In the genomic region with DNA sequence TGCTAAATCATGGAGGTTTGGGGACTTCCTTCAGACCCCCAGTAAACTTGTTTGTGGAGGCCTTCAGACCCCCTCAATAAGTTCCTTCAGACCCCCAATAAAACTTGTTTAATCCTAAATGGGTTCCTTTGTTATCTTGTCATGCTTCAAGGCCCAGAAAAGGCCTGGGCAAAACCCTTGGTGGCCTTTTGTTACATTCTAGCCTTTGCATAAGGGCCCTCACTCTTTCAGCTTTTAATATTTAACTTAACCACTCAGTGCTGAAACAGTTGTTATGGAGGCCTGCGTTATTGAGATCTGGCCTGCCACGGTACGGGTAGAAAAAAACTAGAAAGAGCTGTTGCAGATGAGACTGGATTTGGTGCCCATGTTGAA, we compare ENCODE assay signal across 1 cellular context.
TF ChIP-seq lines count a peak whose summit lies in the region.

No MANE protein-coding gene starts in this region.

TF ChIP-seq in HepG2, 621 proteins besides CTCF, POLR2A, EP300 and RAD21 (continued from another document):
- TF ChIP-seq, protein P1, sequence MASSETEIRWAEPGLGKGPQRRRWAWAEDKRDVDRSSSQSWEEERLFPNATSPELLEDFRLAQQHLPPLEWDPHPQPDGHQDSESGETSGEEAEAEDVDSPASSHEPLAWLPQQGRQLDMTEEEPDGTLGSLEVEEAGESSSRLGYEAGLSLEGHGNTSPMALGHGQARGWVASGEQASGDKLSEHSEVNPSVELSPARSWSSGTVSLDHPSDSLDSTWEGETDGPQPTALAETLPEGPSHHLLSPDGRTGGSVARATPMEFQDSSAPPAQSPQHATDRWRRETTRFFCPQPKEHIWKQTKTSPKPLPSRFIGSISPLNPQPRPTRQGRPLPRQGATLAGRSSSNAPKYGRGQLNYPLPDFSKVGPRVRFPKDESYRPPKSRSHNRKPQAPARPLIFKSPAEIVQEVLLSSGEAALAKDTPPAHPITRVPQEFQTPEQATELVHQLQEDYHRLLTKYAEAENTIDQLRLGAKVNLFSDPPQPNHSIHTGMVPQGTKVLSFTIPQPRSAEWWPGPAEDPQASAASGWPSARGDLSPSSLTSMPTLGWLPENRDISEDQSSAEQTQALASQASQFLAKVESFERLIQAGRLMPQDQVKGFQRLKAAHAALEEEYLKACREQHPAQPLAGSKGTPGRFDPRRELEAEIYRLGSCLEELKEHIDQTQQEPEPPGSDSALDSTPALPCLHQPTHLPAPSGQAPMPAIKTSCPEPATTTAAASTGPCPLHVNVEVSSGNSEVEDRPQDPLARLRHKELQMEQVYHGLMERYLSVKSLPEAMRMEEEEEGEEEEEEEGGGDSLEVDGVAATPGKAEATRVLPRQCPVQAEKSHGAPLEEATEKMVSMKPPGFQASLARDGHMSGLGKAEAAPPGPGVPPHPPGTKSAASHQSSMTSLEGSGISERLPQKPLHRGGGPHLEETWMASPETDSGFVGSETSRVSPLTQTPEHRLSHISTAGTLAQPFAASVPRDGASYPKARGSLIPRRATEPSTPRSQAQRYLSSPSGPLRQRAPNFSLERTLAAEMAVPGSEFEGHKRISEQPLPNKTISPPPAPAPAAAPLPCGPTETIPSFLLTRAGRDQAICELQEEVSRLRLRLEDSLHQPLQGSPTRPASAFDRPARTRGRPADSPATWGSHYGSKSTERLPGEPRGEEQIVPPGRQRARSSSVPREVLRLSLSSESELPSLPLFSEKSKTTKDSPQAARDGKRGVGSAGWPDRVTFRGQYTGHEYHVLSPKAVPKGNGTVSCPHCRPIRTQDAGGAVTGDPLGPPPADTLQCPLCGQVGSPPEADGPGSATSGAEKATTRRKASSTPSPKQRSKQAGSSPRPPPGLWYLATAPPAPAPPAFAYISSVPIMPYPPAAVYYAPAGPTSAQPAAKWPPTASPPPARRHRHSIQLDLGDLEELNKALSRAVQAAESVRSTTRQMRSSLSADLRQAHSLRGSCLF (CRISPR knock-in tag; IDR thresholded peaks at IDR 0.05; ENCODE audit: borderline replicate concordance) = no peak
- TF ChIP-seq, protein P2, sequence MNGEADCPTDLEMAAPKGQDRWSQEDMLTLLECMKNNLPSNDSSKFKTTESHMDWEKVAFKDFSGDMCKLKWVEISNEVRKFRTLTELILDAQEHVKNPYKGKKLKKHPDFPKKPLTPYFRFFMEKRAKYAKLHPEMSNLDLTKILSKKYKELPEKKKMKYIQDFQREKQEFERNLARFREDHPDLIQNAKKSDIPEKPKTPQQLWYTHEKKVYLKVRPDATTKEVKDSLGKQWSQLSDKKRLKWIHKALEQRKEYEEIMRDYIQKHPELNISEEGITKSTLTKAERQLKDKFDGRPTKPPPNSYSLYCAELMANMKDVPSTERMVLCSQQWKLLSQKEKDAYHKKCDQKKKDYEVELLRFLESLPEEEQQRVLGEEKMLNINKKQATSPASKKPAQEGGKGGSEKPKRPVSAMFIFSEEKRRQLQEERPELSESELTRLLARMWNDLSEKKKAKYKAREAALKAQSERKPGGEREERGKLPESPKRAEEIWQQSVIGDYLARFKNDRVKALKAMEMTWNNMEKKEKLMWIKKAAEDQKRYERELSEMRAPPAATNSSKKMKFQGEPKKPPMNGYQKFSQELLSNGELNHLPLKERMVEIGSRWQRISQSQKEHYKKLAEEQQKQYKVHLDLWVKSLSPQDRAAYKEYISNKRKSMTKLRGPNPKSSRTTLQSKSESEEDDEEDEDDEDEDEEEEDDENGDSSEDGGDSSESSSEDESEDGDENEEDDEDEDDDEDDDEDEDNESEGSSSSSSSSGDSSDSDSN (CRISPR knock-in tag; IDR thresholded peaks at IDR 0.05) = no peak
- no peak for TF ChIP-seq ATM (IDR thresholded peaks at IDR 0.05; ENCODE audit: borderline replicate concordance)
- TF ChIP-seq JARID2 (CRISPR knock-in tag; IDR thresholded peaks at IDR 0.05; ENCODE audit: insufficient replicate concordance) = no peak
- TF ChIP-seq, protein P3, sequence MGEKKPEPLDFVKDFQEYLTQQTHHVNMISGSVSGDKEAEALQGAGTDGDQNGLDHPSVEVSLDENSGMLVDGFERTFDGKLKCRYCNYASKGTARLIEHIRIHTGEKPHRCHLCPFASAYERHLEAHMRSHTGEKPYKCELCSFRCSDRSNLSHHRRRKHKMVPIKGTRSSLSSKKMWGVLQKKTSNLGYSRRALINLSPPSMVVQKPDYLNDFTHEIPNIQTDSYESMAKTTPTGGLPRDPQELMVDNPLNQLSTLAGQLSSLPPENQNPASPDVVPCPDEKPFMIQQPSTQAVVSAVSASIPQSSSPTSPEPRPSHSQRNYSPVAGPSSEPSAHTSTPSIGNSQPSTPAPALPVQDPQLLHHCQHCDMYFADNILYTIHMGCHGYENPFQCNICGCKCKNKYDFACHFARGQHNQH (CRISPR knock-in tag; IDR thresholded peaks at IDR 0.05) = 0 out of 2 replicates have a peak, but pooled peaks have one; percentile 33
- peak; percentile 58 for TF ChIP-seq ZNF331 (CRISPR knock-in tag; IDR thresholded peaks at IDR 0.05)
- peak; percentile 9; the same call in 1 of the 2 replicates for TF ChIP-seq CEBPG (CRISPR knock-in tag; IDR thresholded peaks at IDR 0.05)
- TF ChIP-seq, protein P4, sequence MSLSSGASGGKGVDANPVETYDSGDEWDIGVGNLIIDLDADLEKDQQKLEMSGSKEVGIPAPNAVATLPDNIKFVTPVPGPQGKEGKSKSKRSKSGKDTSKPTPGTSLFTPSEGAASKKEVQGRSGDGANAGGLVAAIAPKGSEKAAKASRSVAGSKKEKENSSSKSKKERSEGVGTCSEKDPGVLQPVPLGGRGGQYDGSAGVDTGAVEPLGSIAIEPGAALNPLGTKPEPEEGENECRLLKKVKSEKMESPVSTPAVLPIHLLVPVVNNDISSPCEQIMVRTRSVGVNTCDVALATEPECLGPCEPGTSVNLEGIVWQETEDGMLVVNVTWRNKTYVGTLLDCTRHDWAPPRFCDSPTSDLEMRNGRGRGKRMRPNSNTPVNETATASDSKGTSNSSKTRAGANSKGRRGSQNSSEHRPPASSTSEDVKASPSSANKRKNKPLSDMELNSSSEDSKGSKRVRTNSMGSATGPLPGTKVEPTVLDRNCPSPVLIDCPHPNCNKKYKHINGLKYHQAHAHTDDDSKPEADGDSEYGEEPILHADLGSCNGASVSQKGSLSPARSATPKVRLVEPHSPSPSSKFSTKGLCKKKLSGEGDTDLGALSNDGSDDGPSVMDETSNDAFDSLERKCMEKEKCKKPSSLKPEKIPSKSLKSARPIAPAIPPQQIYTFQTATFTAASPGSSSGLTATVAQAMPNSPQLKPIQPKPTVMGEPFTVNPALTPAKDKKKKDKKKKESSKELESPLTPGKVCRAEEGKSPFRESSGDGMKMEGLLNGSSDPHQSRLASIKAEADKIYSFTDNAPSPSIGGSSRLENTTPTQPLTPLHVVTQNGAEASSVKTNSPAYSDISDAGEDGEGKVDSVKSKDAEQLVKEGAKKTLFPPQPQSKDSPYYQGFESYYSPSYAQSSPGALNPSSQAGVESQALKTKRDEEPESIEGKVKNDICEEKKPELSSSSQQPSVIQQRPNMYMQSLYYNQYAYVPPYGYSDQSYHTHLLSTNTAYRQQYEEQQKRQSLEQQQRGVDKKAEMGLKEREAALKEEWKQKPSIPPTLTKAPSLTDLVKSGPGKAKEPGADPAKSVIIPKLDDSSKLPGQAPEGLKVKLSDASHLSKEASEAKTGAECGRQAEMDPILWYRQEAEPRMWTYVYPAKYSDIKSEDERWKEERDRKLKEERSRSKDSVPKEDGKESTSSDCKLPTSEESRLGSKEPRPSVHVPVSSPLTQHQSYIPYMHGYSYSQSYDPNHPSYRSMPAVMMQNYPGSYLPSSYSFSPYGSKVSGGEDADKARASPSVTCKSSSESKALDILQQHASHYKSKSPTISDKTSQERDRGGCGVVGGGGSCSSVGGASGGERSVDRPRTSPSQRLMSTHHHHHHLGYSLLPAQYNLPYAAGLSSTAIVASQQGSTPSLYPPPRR (CRISPR knock-in tag; IDR thresholded peaks at IDR 0.05; ENCODE audit: borderline replicate concordance) = 0 out of 2 replicates have a peak, but pooled peaks have one; percentile 21
- 0 out of 2 replicates have a peak, but pooled peaks have one; percentile 25 for TF ChIP-seq TBX2 (CRISPR knock-in tag; IDR thresholded peaks at IDR 0.05; ENCODE audit: borderline replicate concordance)
- 0 out of 2 replicates have a peak, but pooled peaks have one; percentile 41 for TF ChIP-seq ZNF430 (CRISPR knock-in tag; IDR thresholded peaks at IDR 0.05)
- TF ChIP-seq, protein P5, sequence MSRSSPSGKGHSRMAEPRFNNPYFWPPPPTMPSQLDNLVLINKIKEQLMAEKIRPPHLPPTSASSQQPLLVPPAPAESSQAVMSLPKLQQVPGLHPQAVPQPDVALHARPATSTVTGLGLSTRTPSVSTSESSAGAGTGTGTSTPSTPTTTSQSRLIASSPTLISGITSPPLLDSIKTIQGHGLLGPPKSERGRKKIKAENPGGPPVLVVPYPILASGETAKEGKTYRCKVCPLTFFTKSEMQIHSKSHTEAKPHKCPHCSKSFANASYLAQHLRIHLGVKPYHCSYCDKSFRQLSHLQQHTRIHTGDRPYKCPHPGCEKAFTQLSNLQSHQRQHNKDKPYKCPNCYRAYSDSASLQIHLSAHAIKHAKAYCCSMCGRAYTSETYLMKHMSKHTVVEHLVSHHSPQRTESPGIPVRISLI (CRISPR knock-in tag; IDR thresholded peaks at IDR 0.05; ENCODE audit: borderline replicate concordance) = peak; percentile 72; the same call in 1 of the 2 replicates
- no peak for TF ChIP-seq SOX13 (IDR thresholded peaks at IDR 0.05)
- peak in 1 of 2 experiments; percentile 62; a peak in 2 of 4 replicates for TF ChIP-seq SOX13 (CRISPR knock-in tag; conservative IDR thresholded peaks at IDR 0.05 in 1 of 2, IDR thresholded peaks at IDR 0.05 in 1 of 2)
- peak; percentile 24; the same call in 1 of the 2 replicates for TF ChIP-seq MIXL1 (CRISPR knock-in tag; IDR thresholded peaks at IDR 0.05)
